8 cellular contexts compared by ENCODE assay signal in the genomic region with DNA sequence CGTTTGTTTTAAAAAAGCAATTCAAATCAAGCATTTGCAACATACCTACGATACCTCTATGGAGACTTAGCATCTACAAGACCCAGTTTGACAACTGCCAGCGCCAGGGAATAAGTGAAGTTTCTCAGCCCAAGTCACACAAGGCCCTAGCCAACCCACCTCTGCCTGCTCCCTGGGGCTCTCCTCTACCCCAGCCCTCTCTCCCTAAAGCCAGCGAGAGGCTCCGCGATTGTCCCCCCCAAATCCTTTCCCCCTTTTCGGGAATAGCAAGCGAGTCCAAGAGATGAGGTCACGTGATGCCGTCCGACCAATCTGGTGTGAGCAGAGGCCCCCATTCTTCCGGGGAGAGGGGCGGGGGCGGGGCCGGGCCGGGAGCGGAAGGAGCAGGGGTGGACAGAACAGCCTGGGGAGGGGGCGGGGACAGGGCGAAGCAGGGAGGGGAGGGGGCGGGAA.
DNase-seq lines count a peak whose midpoint lies in the region; ATAC-seq and TF ChIP-seq lines count a peak whose summit lies in the region.

No MANE protein-coding gene starts in this region.

- in situ Hi-C loops in GM13976 (cut with MboI; ENCODE audit: low sequenced_read_pairs, unreplicated experiment): no loop called here

- peaks cover 18% of the 10 kb centered on the region for H3K27me3 ChIP-seq in PC-3 (ENCODE audit: low read length)

- TF ChIP-seq CTCF in GM13976 (IDR thresholded peaks at IDR 0.05; ENCODE audit: borderline replicate concordance, control extremely low read depth, extremely low read depth, insufficient read depth, missing control alignments): no peak
- no peak for TF ChIP-seq CTCF in PC-3 (conservative IDR thresholded peaks at IDR 0.05; ENCODE audit: low read depth, low read length)

- DNase-seq in GM13976 (ENCODE audit: low spot score) (peak; percentile 89), NCI-H2107 treated with DMSO at 0.1 percent for 48 hours (lab: John Stamatoyannopoulos, UW; ENCODE audit: unreplicated experiment) (peak; percentile 81), caudate nucleus (lab: John Stamatoyannopoulos, UW) (peak; percentile 68 to 96 (median 90)), islet precursor cell (peak; percentile 97), PC-3 (no peak)
- DNase-seq in activated CD4-positive, CD25-positive, alpha-beta regulatory T cell treated with anti-CD3 and anti-CD28 coated beads, Interleukin-2, amount 50 U/mL, for 16 hours (ENCODE audit: low read depth, low spot score): peak; percentile 49
- DNase-seq in stimulated activated CD4-positive, alpha-beta T cell treated with anti-CD3 and anti-CD28 coated beads, Interleukin-12 subunit alpha, Interleukin-12 subunit beta, amount 100 ng/mL, for 24 hours (ENCODE audit: low read depth in 2 of 2): peak; percentile 73 to 78

- no peak overlapping the region for H3K9ac ChIP-seq in PC-3 (ENCODE audit: low read length)

- H3K4me1 ChIP-seq in PC-3 (ENCODE audit: insufficient read depth, low read length): no peaks in the 10 kb centered on the region

- H3K79me2 ChIP-seq in PC-3 (ENCODE audit: low read length): no peaks in the 10 kb centered on the region

- H4K20me1 ChIP-seq in PC-3 (ENCODE audit: low read length): no peaks in the 10 kb centered on the region

- intact Hi-C loops in PC-3 (cut with micrococcal nuclease): no loop called here

- ATAC-seq in HG02852 (IDR thresholded peaks at IDR 0.05; ENCODE audit: unreplicated experiment) (peak; percentile 71), PC-3 (no peak)

- no peak overlapping the region for H2AFZ ChIP-seq in PC-3 (ENCODE audit: low read length)

- H3K36me3 ChIP-seq in PC-3 (ENCODE audit: low read depth, low read length): no peaks in the 10 kb centered on the region

- BruUV-seq in PC-3 (replicated peaks; lab: Mats Ljungman, UMichigan): no TSS peak

- no peaks in the 10 kb centered on the region for H3K9me2 ChIP-seq in PC-3 (replicated peaks; ENCODE audit: low read length)

- H3F3A ChIP-seq in PC-3 (ENCODE audit: low read length, unreplicated experiment): no peaks in the 10 kb centered on the region

- H3K9me3 ChIP-seq in PC-3 (ENCODE audit: low read length): no peaks in the 10 kb centered on the region

- POLR2A ChIA-PET in PC-3 (lab: Charles Lee; ENCODE audit: unreplicated experiment): no interaction called here

- CTCF ChIA-PET in PC-3 (lab: Charles Lee): no interaction called here

- H3K27ac ChIP-seq in caudate nucleus (ENCODE audit: low read depth, low read length): peak overlapping the region; percentile 86
- no peak overlapping the region for H3K27ac ChIP-seq in PC-3 (ENCODE audit: low read length)

- no peak overlapping the region for H3K4me2 ChIP-seq in PC-3 (ENCODE audit: low read length)

- no peak overlapping the region for H3K4me3 ChIP-seq in PC-3 (ENCODE audit: low read length)
